ENCODE assay signal across 27 cellular contexts in the genomic region with DNA sequence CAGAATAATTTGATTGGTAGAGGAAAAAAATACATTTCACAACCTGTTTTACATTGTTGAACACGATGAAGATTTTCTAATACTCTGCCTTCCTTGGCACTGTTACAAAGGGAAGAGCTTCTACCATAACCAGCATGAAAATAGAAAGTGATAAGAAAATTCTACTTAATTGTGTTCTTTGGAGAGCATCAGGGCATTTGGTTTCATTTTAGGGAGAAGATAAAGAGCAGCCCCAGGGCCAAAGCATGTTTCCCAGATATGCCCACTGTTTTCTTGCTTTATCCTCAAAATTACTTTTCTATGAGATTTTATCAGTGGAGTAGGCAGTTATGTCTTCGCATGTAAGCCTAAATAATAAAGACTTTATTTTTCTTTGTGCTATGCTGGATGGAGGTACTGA. TPM values are rescaled to one million over a fixed set of nuclear protein-coding genes. Genes with fewer than 3 reads are reported as not detected.
A peak's percentile ranks its signal among the peaks of the same experiment; 100 is the strongest.
DNase-seq lines count a peak whose midpoint lies in the region; ATAC-seq and TF ChIP-seq lines count a peak whose summit lies in the region.
"Had no signal": no experiment of that assay in that cellular context is flagged by ENCODE, and none has a peak within 500 bp of the region (broad histone marks: within the 10 kb centered on the region; RNA-seq: fewer than 3 reads in every experiment).

No MANE protein-coding gene starts in this region.

- H4K8ac ChIP-seq in mesenchymal stem cell (ENCODE audit: low read length) = no peak overlapping the region

- no peak overlapping the region for H3K18ac ChIP-seq in mesenchymal stem cell (ENCODE audit: low read depth in 1 of 2, low read length in 2 of 2)

- peaks cover 0 to 7% (median 0%) of the 10 kb centered on the region in 5 donors for H3K9me3 Mint-ChIP-seq in CD8-positive, alpha-beta memory T cell

- CTCF ChIA-PET in CD8-positive, alpha-beta memory T cell (lab: Charles Lee) = no interaction called here

- no peak overlapping the region for H2AK5ac ChIP-seq in mesenchymal stem cell (ENCODE audit: low read length, severe bottlenecking)

- H4K91ac ChIP-seq in mesenchymal stem cell (ENCODE audit: low read length) = no peak overlapping the region

- no peak overlapping the region for H3K14ac ChIP-seq in mesenchymal stem cell (ENCODE audit: low read length in 2 of 2)

- no peaks in the 10 kb centered on the region for H3K36me3 ChIP-seq in mesenchymal stem cell (ENCODE audit: control insufficient read depth in 1 of 2, insufficient read depth in 2 of 2, low read depth in 1 of 2, low read length in 2 of 2)
- H3K36me3 ChIP-seq in CD8-positive, alpha-beta memory T cell (ENCODE audit: insufficient read depth, low read length) = no peaks in the 10 kb centered on the region

- H3K79me1 ChIP-seq in mesenchymal stem cell (replicated peaks; ENCODE audit: low read length, poor library complexity, severe bottlenecking) = no peaks in the 10 kb centered on the region

- no peaks in the 10 kb centered on the region for H3K36me3 Mint-ChIP-seq in CD8-positive, alpha-beta memory T cell
- H3K36me3 Mint-ChIP-seq: CD4-positive, alpha-beta memory T cell had no signal

- H3K9ac ChIP-seq in mesenchymal stem cell (ENCODE audit: low read length) = no peak overlapping the region

- no peak overlapping the region for H2BK5ac ChIP-seq in mesenchymal stem cell (ENCODE audit: low read depth, low read length, poor library complexity, severe bottlenecking)

- DNase-seq in left ventricle myocardium superior (no peak), right cardiac atrium (no peak), mesenchymal stem cell (peak; percentile 12), NCI-H748 treated with DMSO at 0.1 percent for 48 hours (lab: John Stamatoyannopoulos, UW) (no peak)
- no peak for DNase-seq in CD8-positive, alpha-beta memory T cell
- DNase-seq: AML-193; C1 segment of cervical spinal cord; Caco-2; CD4-positive, alpha-beta memory T cell; DMS79; EL; GDM1; H7; MM.1S; NCI-H2029; NCI-H446; NCI-H526; SIG-M5 had no signal

- no peak overlapping the region for H3K23ac ChIP-seq in mesenchymal stem cell (ENCODE audit: low read length in 2 of 2)

- H2AFZ ChIP-seq in mesenchymal stem cell (ENCODE audit: low read depth, low read length) = no peak overlapping the region

- WGBS in right cardiac atrium = 34% methylated on average over 2 of the region's 2 CpGs
- no CpG with 5 or more reads among the region's 2 CpGs for WGBS in mesenchymal stem cell

- H3K27me3 ChIP-seq in right cardiac atrium (ENCODE audit: control insufficient read depth, insufficient read depth) (no peaks in the 10 kb centered on the region), mesenchymal stem cell (ENCODE audit: control insufficient read depth in 1 of 2, insufficient read depth in 1 of 2, low read length in 2 of 2) (peaks cover 0 to 8% of the 10 kb centered on the region in 2 experiments)
- H3K27me3 ChIP-seq in CD8-positive, alpha-beta memory T cell (ENCODE audit: insufficient read depth, low read length, poor library complexity, severe bottlenecking) = no peaks in the 10 kb centered on the region

- H3K4ac ChIP-seq in mesenchymal stem cell (ENCODE audit: low read depth in 1 of 2, low read length in 2 of 2) = no peak overlapping the region

- POLR2A ChIA-PET in CD8-positive, alpha-beta memory T cell (lab: Charles Lee) = no interaction called here

- intact Hi-C loops in left ventricle myocardium superior (cut with micrococcal nuclease) = loop anchor here (10.0 kb wide), 1 partner anchor 207 kb away; no protein-coding TSS in a partner anchor
- intact Hi-C loops in right cardiac atrium (cut with DNase I) = loop anchor here in 1 of 4 donors (10.0 kb wide), 1 partner anchor 207 kb away; no protein-coding TSS in a partner anchor

- H3K4me1 ChIP-seq in right cardiac atrium (ENCODE audit: control insufficient read depth, insufficient read depth, low read length) = no peaks in the 10 kb centered on the region
- no peaks in the 10 kb centered on the region for H3K4me1 ChIP-seq in mesenchymal stem cell (ENCODE audit: control insufficient read depth, insufficient read depth, low read depth, low read length)
- no peaks in the 10 kb centered on the region for H3K4me1 ChIP-seq in CD8-positive, alpha-beta memory T cell (ENCODE audit: insufficient read depth, low read length)
- H3K4me1 ChIP-seq: A549, Caco-2 had no signal

- no peak overlapping the region for H2BK12ac ChIP-seq in mesenchymal stem cell (ENCODE audit: low read length in 2 of 2)

- H2BK120ac ChIP-seq in mesenchymal stem cell (ENCODE audit: low read depth, low read length) = no peak overlapping the region

- H3K9me3 ChIP-seq in right cardiac atrium (ENCODE audit: control insufficient read depth, low read length) = no peaks in the 10 kb centered on the region
- H3K9me3 ChIP-seq in mesenchymal stem cell (ENCODE audit: control insufficient read depth, low read length) = no peaks in the 10 kb centered on the region
- no peaks in the 10 kb centered on the region for H3K9me3 ChIP-seq in CD8-positive, alpha-beta memory T cell (ENCODE audit: low read length)
- H3K9me3 ChIP-seq: A549, Caco-2 had no signal

- no peak overlapping the region for H3K4me2 ChIP-seq in mesenchymal stem cell (ENCODE audit: low read length, poor library complexity, severe bottlenecking)
- H3K4me2 ChIP-seq: A549 had no signal

- H3K4me3 ChIP-seq in right cardiac atrium (ENCODE audit: low read length) (no peak overlapping the region), mesenchymal stem cell (ENCODE audit: insufficient read depth in 1 of 2, low read depth in 1 of 2, low read length in 2 of 2) (no peak overlapping the region)
- no peak overlapping the region for H3K4me3 ChIP-seq in CD8-positive, alpha-beta memory T cell (ENCODE audit: low read length)
- H3K4me3 ChIP-seq: A549, GM12878, K562, SK-N-MC had no signal

- no peak overlapping the region for H3K27ac Mint-ChIP-seq in CD8-positive, alpha-beta memory T cell
- H3K27ac Mint-ChIP-seq: CD4-positive, alpha-beta memory T cell had no signal

- no peaks in the 10 kb centered on the region for H3K27me3 Mint-ChIP-seq in CD8-positive, alpha-beta memory T cell
- H3K27me3 Mint-ChIP-seq: CD4-positive, alpha-beta memory T cell had no signal

- ATAC-seq in left ventricle myocardium superior (peak; percentile 21), right cardiac atrium (no peak), SK-N-SH treated with all-trans-retinoic acid at 6 μM for 48 hours (no peak; the same call in 2 of the 3 replicates), GM19452 (IDR thresholded peaks at IDR 0.05; ENCODE audit: unreplicated experiment) (no peak)
- ATAC-seq: A549, GM12878, HepG2, K562 had no signal

- no peaks in the 10 kb centered on the region for H3K4me1 Mint-ChIP-seq in CD8-positive, alpha-beta memory T cell
- H3K4me1 Mint-ChIP-seq: CD4-positive, alpha-beta memory T cell had no signal

- H3K27ac ChIP-seq in right cardiac atrium (ENCODE audit: low read length) (no peak overlapping the region), mesenchymal stem cell (ENCODE audit: low read length, poor library complexity, severe bottlenecking) (no peak overlapping the region)
- no peak overlapping the region for H3K27ac ChIP-seq in CD8-positive, alpha-beta memory T cell (ENCODE audit: low read depth, low read length)
- H3K27ac ChIP-seq: A549, RWPE1, SK-N-MC had no signal

- H3K4me3 Mint-ChIP-seq in CD8-positive, alpha-beta memory T cell = no peak overlapping the region
- H3K4me3 Mint-ChIP-seq: CD4-positive, alpha-beta memory T cell had no signal

- no peak overlapping the region for H2BK15ac ChIP-seq in mesenchymal stem cell (ENCODE audit: low read depth, poor library complexity, severe bottlenecking)

TF ChIP-seq in SK-N-SH treated with all-trans-retinoic acid at 6 μM for 48 hours, 23 proteins besides CTCF, POLR2A, EP300 and RAD21 (continues in another document):
- TF ChIP-seq ZNF8 (CRISPR knock-in tag; IDR thresholded peaks at IDR 0.05) (0 out of 2 replicates have a peak, but pooled peaks have one; percentile 26), ESRRG (CRISPR knock-in tag; IDR thresholded peaks at IDR 0.05) (peak; percentile 61; the same call in 1 of the 2 replicates), ZFP3 (CRISPR knock-in tag; IDR thresholded peaks at IDR 0.05) (no peak), ZC3H10 (CRISPR knock-in tag; IDR thresholded peaks at IDR 0.05) (no peak)
- TF ChIP-seq, protein P1, sequence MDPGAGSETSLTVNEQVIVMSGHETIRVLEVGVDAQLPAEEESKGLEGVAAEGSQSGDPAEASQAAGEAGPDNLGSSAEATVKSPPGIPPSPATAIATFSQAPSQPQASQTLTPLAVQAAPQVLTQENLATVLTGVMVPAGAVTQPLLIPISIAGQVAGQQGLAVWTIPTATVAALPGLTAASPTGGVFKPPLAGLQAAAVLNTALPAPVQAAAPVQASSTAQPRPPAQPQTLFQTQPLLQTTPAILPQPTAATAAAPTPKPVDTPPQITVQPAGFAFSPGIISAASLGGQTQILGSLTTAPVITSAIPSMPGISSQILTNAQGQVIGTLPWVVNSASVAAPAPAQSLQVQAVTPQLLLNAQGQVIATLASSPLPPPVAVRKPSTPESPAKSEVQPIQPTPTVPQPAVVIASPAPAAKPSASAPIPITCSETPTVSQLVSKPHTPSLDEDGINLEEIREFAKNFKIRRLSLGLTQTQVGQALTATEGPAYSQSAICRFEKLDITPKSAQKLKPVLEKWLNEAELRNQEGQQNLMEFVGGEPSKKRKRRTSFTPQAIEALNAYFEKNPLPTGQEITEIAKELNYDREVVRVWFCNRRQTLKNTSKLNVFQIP (CRISPR knock-in tag; IDR thresholded peaks at IDR 0.05; ENCODE audit: borderline replicate concordance, low read depth) = peak; percentile 92; the same call in 1 of the 2 replicates

RNA-seq across cellular contexts. Expression of a gene that starts 9.5 kb away (rescaled TPM):
- 89.0 TPM for total RNA-seq in left ventricle myocardium superior
- total RNA-seq in right cardiac atrium = 100 to 1,000 TPM in 2 of 4 donors, 10 to 100 TPM in 2; 50.3 to 140 (median 104) TPM
- 38.1 TPM for polyA plus RNA-seq in right cardiac atrium
- 36.0 TPM for polyA plus RNA-seq in mesenchymal stem cell (2013, experiment 1 of 2)
- polyA plus RNA-seq in mesenchymal stem cell (2013, experiment 2 of 2) = 35.0 TPM
- total RNA-seq in CD8-positive, alpha-beta memory T cell = not detected
- polyA plus RNA-seq in CD8-positive, alpha-beta memory T cell = not detected
- total RNA-seq: Caco-2; CD4-positive, alpha-beta memory T cell; H7; HepG2; HT1080; K562 had no signal
- polyA plus RNA-seq: A549; CD4-positive, alpha-beta memory T cell; GM12878; HepG2; K562 had no signal

Comparison
In these comparisons a context has a peak if more than half of its experiments do, and no peak if none do; other contexts are left out.
1. RNA of a gene that starts 9.5 kb away (total RNA-seq): 50.3 to 140 TPM in right cardiac atrium and 89.0 TPM in left ventricle myocardium superior (single experiment); not detected in CD8-positive, alpha-beta memory T cell; every median in the first group is over 10 times any median in the second.